In the genomic region with DNA sequence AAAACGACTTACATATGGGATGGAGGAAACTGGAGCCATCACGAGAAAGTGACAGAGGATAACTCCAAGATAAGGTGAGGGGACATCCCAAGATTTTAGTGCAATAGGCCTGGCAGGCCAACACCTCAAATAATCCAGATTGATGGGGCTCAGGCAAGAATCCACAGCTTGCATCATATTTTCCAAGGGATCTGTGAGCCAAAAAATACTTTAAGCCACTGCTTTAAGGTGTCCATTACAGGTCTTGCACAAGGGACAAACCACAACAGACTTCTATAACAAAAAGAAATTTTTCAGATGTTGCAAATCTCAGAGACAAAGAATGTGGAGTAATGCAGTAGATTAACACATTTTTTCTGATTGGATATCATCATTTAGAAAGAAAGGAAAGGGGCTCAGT, we compare ENCODE assay signal across 11 cellular contexts. TPM values are rescaled to one million over a fixed set of nuclear protein-coding genes. Genes with fewer than 3 reads are reported as not detected.
DNase-seq lines count a peak whose midpoint lies in the region; ATAC-seq and TF ChIP-seq lines count a peak whose summit lies in the region.
"Had no signal": no experiment of that assay in that cellular context is flagged by ENCODE, and none has a peak within 500 bp of the region (broad histone marks: within the 10 kb centered on the region; RNA-seq: fewer than 3 reads in every experiment).

No MANE protein-coding gene starts in this region.

- H3K9me3 ChIP-seq in adipocyte (ENCODE audit: control insufficient read depth, low read length), result no peaks in the 10 kb centered on the region

- H3K4me3 ChIP-seq in adipocyte (ENCODE audit: low read length) (peak overlapping the region; percentile 39), fibroblast of pulmonary artery (replicated peaks; ENCODE audit: low read depth, low read length) (no peak overlapping the region)

- DNase-seq in GM04504 (ENCODE audit: low read depth) (peak; percentile 60), adipocyte (ENCODE audit: low read depth) (peak; percentile 95), fibroblast of pulmonary artery (ENCODE audit: low read depth) (peak; percentile 96), renal cortical epithelial cell (ENCODE audit: low read depth) (peak; percentile 62), immature natural killer cell (no peak), 8988T (no peak)
- no peak for DNase-seq in activated T-cell treated with anti-CD3 and anti-CD28 coated beads, Interleukin-2, amount 50 U/mL, for 72 hours
- DNase-seq: activated naive CD8-positive, alpha-beta T cell treated with anti-CD3 and anti-CD28 coated beads, Interleukin-2, amount 10 ng/mL, durations not matched to agents 7 days and 5 days; SHP77 treated with DMSO at 0.1 percent for 48 hours; stimulated activated naive CD8-positive, alpha-beta T cell treated with anti-CD3 and anti-CD28 coated beads, Interleukin-15, Interleukin-2, amounts not matched to agents 100 U/mL and 50 U/mL, for 24 hours had no signal

- peaks cover 17% of the 10 kb centered on the region for H3K4me1 Mint-ChIP-seq in activated T-cell treated with anti-CD3 and anti-CD28 coated beads, Interleukin-2, amount 50 U/mL, for 72 hours (ENCODE audit: low read depth)
- H3K4me1 Mint-ChIP-seq in immature natural killer cell, result peaks cover 1 to 6% of the 10 kb centered on the region in 2 donors

- no peaks in the 10 kb centered on the region for H3K36me3 Mint-ChIP-seq in activated T-cell treated with anti-CD3 and anti-CD28 coated beads, Interleukin-2, amount 50 U/mL, for 72 hours (ENCODE audit: insufficient read depth in 2 of 2)
- H3K36me3 Mint-ChIP-seq in immature natural killer cell, result no peaks in the 10 kb centered on the region

- H3K27me3 ChIP-seq in adipocyte (replicated peaks; ENCODE audit: control insufficient read depth, insufficient read depth, low read length), result no peaks in the 10 kb centered on the region

- no peak for ATAC-seq in activated T-cell treated with anti-CD3 and anti-CD28 coated beads, Interleukin-2, amount 50 U/mL, for 72 hours (replicated peaks in 1 of 2)
- no peak for ATAC-seq in GM18909 (IDR thresholded peaks at IDR 0.05; ENCODE audit: poor library complexity, unreplicated experiment)
- ATAC-seq: stimulated activated naive CD8-positive, alpha-beta T cell treated with anti-CD3 and anti-CD28 coated beads, Interleukin-15, Interleukin-2, amounts not matched to agents 100 U/mL and 50 U/mL, for 24 hours had no signal

- H3K4me3 Mint-ChIP-seq in activated T-cell treated with anti-CD3 and anti-CD28 coated beads, Interleukin-2, amount 50 U/mL, for 72 hours, result no peak overlapping the region
- H3K4me3 Mint-ChIP-seq in immature natural killer cell, result no peak overlapping the region
- H3K4me3 Mint-ChIP-seq: activated naive CD8-positive, alpha-beta T cell treated with anti-CD3 and anti-CD28 coated beads, Interleukin-2, amount 10 ng/mL, durations not matched to agents 7 days and 5 days had no signal

- H3K27me3 Mint-ChIP-seq in activated T-cell treated with anti-CD3 and anti-CD28 coated beads, Interleukin-2, amount 50 U/mL, for 72 hours (ENCODE audit: low read depth), result no peaks in the 10 kb centered on the region
- H3K27me3 Mint-ChIP-seq in immature natural killer cell (ENCODE audit: low read depth in 3 of 3), result peaks cover 0 to 2% (median 0%) of the 10 kb centered on the region in 3 donors
- H3K27me3 Mint-ChIP-seq: activated naive CD8-positive, alpha-beta T cell treated with anti-CD3 and anti-CD28 coated beads, Interleukin-2, amount 10 ng/mL, durations not matched to agents 7 days and 5 days had no signal

- H3K36me3 ChIP-seq in adipocyte (ENCODE audit: control insufficient read depth, insufficient read depth, low read length, severe bottlenecking), result no peaks in the 10 kb centered on the region

- TF ChIP-seq CTCF in fibroblast of pulmonary artery (IDR thresholded peaks at IDR 0.05; ENCODE audit: low read length, missing control alignments), result no peak

- no peaks in the 10 kb centered on the region for H3K9me3 Mint-ChIP-seq in activated T-cell treated with anti-CD3 and anti-CD28 coated beads, Interleukin-2, amount 50 U/mL, for 72 hours
- no peaks in the 10 kb centered on the region for H3K9me3 Mint-ChIP-seq in immature natural killer cell
- H3K9me3 Mint-ChIP-seq: activated naive CD8-positive, alpha-beta T cell treated with anti-CD3 and anti-CD28 coated beads, Interleukin-2, amount 10 ng/mL, durations not matched to agents 7 days and 5 days had no signal

- peak overlapping the region; percentile 17 for H3K9ac ChIP-seq in adipocyte (ENCODE audit: low read length)

- peaks cover 24% of the 10 kb centered on the region for H3K4me1 ChIP-seq in adipocyte (ENCODE audit: control insufficient read depth, insufficient read depth, low read length)

- H3K27ac Mint-ChIP-seq in activated T-cell treated with anti-CD3 and anti-CD28 coated beads, Interleukin-2, amount 50 U/mL, for 72 hours, result no peak overlapping the region
- no peak overlapping the region for H3K27ac Mint-ChIP-seq in immature natural killer cell
- H3K27ac Mint-ChIP-seq: activated naive CD8-positive, alpha-beta T cell treated with anti-CD3 and anti-CD28 coated beads, Interleukin-2, amount 10 ng/mL, durations not matched to agents 7 days and 5 days had no signal

RNA-seq across cellular contexts. Expression of a gene that starts 45.6 kb away (rescaled TPM):
- total RNA-seq in renal cortical epithelial cell, result 216 and 218 TPM in 2 replicates
- total RNA-seq in activated T-cell treated with anti-CD3 and anti-CD28 coated beads, Interleukin-2, amount 50 U/mL, for 72 hours, result 10 to 100 TPM; 54.2 to 62.7 TPM
- polyA plus RNA-seq in immature natural killer cell, result 1 to 10 TPM; 3.0 to 6.3 (median 5.1) TPM

Comparison
In these comparisons a context has a peak if more than half of its experiments do, and no peak if none do; other contexts are left out.
1. DNase-seq: peak in GM04504 (single experiment), adipocyte (single experiment), fibroblast of pulmonary artery (single experiment) and renal cortical epithelial cell (single experiment); none in activated T-cell treated with anti-CD3 and anti-CD28 coated beads, Interleukin-2, amount 50 U/mL, for 72 hours (0 of 2), immature natural killer cell (0 of 3) and 8988T (single experiment).